19 cellular contexts compared by ENCODE assay signal in genomic region chr13:30923423-30923822, GRCh38. TPM values are rescaled to one million over a fixed set of nuclear protein-coding genes. Genes with fewer than 3 reads are reported as not detected.
"Had no signal": no experiment of that assay in that cellular context is flagged by ENCODE, and none has a peak within 500 bp of the region (broad histone marks: within the 10 kb centered on the region; RNA-seq: fewer than 3 reads in every experiment).

No MANE protein-coding gene starts in this region.

- H3K27me3 ChIP-seq: ovary had no signal

- H3K4me3 ChIP-seq: coronary artery, ovary had no signal

- H3K27ac Mint-ChIP-seq: activated CD4-positive, alpha-beta T cell treated with anti-CD3 and anti-CD28 coated beads for 36 hours; activated naive CD8-positive, alpha-beta T cell; stimulated activated naive B cell treated with anti-CD40 and anti-IgM and Interleukin-4, amounts not matched to agents 10 μg/mL and 1 μg/mL and 100 μg/mL, for 72 hours; T-cell; WTC11 had no signal

- H3K27ac ChIP-seq: coronary artery, ovary had no signal

- H3K9me3 ChIP-seq: ovary had no signal

- H3K36me3 Mint-ChIP-seq: brain; stimulated activated naive B cell treated with anti-CD40 and anti-IgM and Interleukin-4, amounts not matched to agents 10 μg/mL and 1 μg/mL and 100 μg/mL, for 72 hours; T-cell; WTC11 had no signal

- H3K27me3 Mint-ChIP-seq: brain had no signal

- FAIRE-seq: endometrium, kidney had no signal

- ATAC-seq: activated CD4-positive, alpha-beta T cell treated with anti-CD3 and anti-CD28 coated beads for 36 hours; left lobe of liver; SK-N-SH treated with all-trans-retinoic acid at 6 μM for 48 hours; stimulated activated naive B cell treated with anti-CD40 and anti-IgM and Interleukin-4, amounts not matched to agents 10 μg/mL and 1 μg/mL and 100 μg/mL, for 72 hours; T-cell; WTC11 had no signal

- H3K4me3 Mint-ChIP-seq: activated CD4-positive, alpha-beta T cell treated with anti-CD3 and anti-CD28 coated beads for 36 hours; activated naive CD8-positive, alpha-beta T cell; brain; central memory CD8-positive, alpha-beta T cell; neural crest cell; stimulated activated naive B cell treated with anti-CD40 and anti-IgM and Interleukin-4, amounts not matched to agents 10 μg/mL and 1 μg/mL and 100 μg/mL, for 72 hours; T-cell; WTC11 had no signal

- H3K9me3 Mint-ChIP-seq: central memory CD8-positive, alpha-beta T cell; neural crest cell; T-cell; WTC11 had no signal

- H3K4me1 Mint-ChIP-seq: neural crest cell; stimulated activated naive B cell treated with anti-CD40 and anti-IgM and Interleukin-4, amounts not matched to agents 10 μg/mL and 1 μg/mL and 100 μg/mL, for 72 hours had no signal

- DNase-seq: activated CD4-positive, alpha-beta T cell treated with anti-CD3 and anti-CD28 coated beads for 36 hours; activated CD4-positive, alpha-beta T cell treated with anti-CD3 and anti-CD28 coated beads, Interleukin-2, amount 50 U/mL, for 48 hours; foreskin fibroblast; kidney; ovary; stimulated activated naive B cell treated with anti-CD40 and anti-IgM and Interleukin-4, amounts not matched to agents 10 μg/mL and 1 μg/mL and 100 μg/mL, for 72 hours; T-cell had no signal

- H3K36me3 ChIP-seq: ovary had no signal

RNA-seq across cellular contexts. Expression of gene TEX26, which starts 9.0 kb away (rescaled TPM):
- total RNA-seq: activated CD4-positive, alpha-beta T cell treated with anti-CD3 and anti-CD28 coated beads for 36 hours; kidney; left lobe of liver; lung microvascular endothelial cell; mononuclear cell; neural crest cell; ovary; T-cell; ureter; WTC11 had no signal

RNA-seq across cellular contexts. Expression of gene MEDAG, which starts 17.4 kb away (rescaled TPM):
- total RNA-seq: activated CD4-positive, alpha-beta T cell treated with anti-CD3 and anti-CD28 coated beads for 36 hours; mononuclear cell; neural crest cell; T-cell had no signal
